Comparison of ENCODE assay signal across 18 cellular contexts in the genomic region with DNA sequence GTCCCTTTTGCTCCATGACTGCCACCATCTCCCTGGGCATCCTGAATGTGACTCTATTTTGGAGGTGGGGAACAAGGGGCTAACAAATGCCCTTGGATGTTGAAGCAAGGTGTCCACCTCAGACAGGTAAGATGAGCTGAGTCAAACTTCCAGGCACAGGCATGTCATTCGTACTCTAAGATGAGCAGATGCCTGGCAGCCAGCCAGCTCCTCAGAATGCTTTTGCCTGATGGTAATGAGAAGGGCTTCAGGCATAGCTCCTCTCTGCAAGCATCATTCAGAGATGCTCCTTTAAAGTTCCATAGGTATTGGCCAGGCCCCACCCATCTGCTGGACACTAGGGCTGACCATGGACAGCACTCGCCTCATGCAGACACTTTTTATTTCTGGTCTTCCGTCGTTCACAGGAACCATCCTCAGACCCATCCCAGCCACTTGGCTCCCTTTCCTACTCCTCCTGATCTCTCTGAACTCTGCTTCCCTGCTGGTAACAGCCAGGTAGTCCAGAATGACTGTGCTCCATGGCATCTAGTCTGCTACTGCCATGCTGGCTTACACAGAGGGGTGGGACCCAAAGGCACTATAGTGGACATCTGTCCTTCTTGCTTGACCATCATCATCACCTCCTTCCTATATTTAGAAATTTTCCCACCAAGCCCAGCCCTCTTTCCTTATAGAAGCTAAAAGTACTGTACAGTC.
"Had no signal": no experiment of that assay in that cellular context is flagged by ENCODE, and none has a peak within 500 bp of the region (broad histone marks: within the 10 kb centered on the region; RNA-seq: fewer than 3 reads in every experiment).

No MANE protein-coding gene starts in this region.

- ATAC-seq: activated CD4-positive, alpha-beta T cell treated with anti-CD3 and anti-CD28 coated beads for 36 hours; activated T-cell treated with anti-CD3 and anti-CD28 coated beads, Interleukin-2, amount 50 U/mL, for 72 hours; pancreas; psoas muscle; stimulated activated naive CD8-positive, alpha-beta T cell treated with anti-CD3 and anti-CD28 coated beads, Interleukin-15, Interleukin-2, amounts not matched to agents 100 U/mL and 50 U/mL, for 24 hours had no signal

- H3K4me3 Mint-ChIP-seq: activated B cell treated with CpG ODN at 0.5 μM for 24 hours; activated CD4-positive, alpha-beta T cell treated with anti-CD3 and anti-CD28 coated beads for 36 hours; activated naive CD4-positive, alpha-beta T cell treated with anti-CD3 and anti-CD28 coated beads for 36 hours; activated naive CD8-positive, alpha-beta T cell treated with anti-CD3 and anti-CD28 coated beads, Interleukin-2, amount 10 ng/mL, durations not matched to agents 7 days and 5 days; activated T-cell treated with anti-CD3 and anti-CD28 coated beads, Interleukin-2, amount 50 U/mL, for 72 hours; memory B cell; nephron; T-helper 1 cell treated with Interleukin-12 subunit alpha and Interleukin-12 subunit beta and Interleukin-4 antibody, amounts not matched to agents 30 μg/mL and 1 μg/mL, for 36 hours had no signal

- H3K9me3 ChIP-seq: pancreas, psoas muscle, right atrium auricular region had no signal

- H3K9me3 Mint-ChIP-seq: activated naive CD4-positive, alpha-beta T cell treated with anti-CD3 and anti-CD28 coated beads for 36 hours; activated naive CD8-positive, alpha-beta T cell treated with anti-CD3 and anti-CD28 coated beads, Interleukin-2, amount 10 ng/mL, durations not matched to agents 7 days and 5 days; activated T-cell treated with anti-CD3 and anti-CD28 coated beads, Interleukin-2, amount 50 U/mL, for 72 hours; memory B cell; T-helper 1 cell treated with Interleukin-12 subunit alpha and Interleukin-12 subunit beta and Interleukin-4 antibody, amounts not matched to agents 30 μg/mL and 1 μg/mL, for 36 hours had no signal

- H3K36me3 ChIP-seq: left ventricle myocardium inferior, pancreas, right atrium auricular region had no signal

- H3K4me1 ChIP-seq: left ventricle myocardium inferior, pancreas, psoas muscle, right atrium auricular region had no signal

- H3K27ac ChIP-seq: left ventricle myocardium inferior, pancreas, psoas muscle, right atrium auricular region had no signal

- H3K27me3 Mint-ChIP-seq: activated B cell treated with CpG ODN at 0.5 μM for 24 hours; activated CD4-positive, alpha-beta T cell treated with anti-CD3 and anti-CD28 coated beads for 36 hours; activated naive CD8-positive, alpha-beta T cell treated with anti-CD3 and anti-CD28 coated beads, Interleukin-2, amount 10 ng/mL, durations not matched to agents 7 days and 5 days had no signal

- H3K27ac Mint-ChIP-seq: activated B cell treated with CpG ODN at 0.5 μM for 24 hours; activated CD4-positive, alpha-beta T cell treated with anti-CD3 and anti-CD28 coated beads for 36 hours; activated naive CD4-positive, alpha-beta T cell treated with anti-CD3 and anti-CD28 coated beads for 36 hours; activated naive CD8-positive, alpha-beta T cell treated with anti-CD3 and anti-CD28 coated beads, Interleukin-2, amount 10 ng/mL, durations not matched to agents 7 days and 5 days; activated T-cell treated with anti-CD3 and anti-CD28 coated beads, Interleukin-2, amount 50 U/mL, for 72 hours; memory B cell; nephron; T-helper 1 cell treated with Interleukin-12 subunit alpha and Interleukin-12 subunit beta and Interleukin-4 antibody, amounts not matched to agents 30 μg/mL and 1 μg/mL, for 36 hours had no signal

- H3K4me1 Mint-ChIP-seq: activated B cell treated with CpG ODN at 0.5 μM for 24 hours; activated CD4-positive, alpha-beta T cell treated with anti-CD3 and anti-CD28 coated beads for 36 hours; activated naive CD8-positive, alpha-beta T cell treated with anti-CD3 and anti-CD28 coated beads, Interleukin-2, amount 10 ng/mL, durations not matched to agents 7 days and 5 days; memory B cell had no signal

- H3K27me3 ChIP-seq: pancreas, right atrium auricular region had no signal

- H3K4me3 ChIP-seq: left ventricle myocardium inferior, pancreas, psoas muscle, right atrium auricular region had no signal

- DNase-seq: activated B cell treated with CpG ODN at 0.5 μM for 24 hours; activated CD4-positive, alpha-beta T cell treated with anti-CD3 and anti-CD28 coated beads for 36 hours; activated CD4-positive, alpha-beta T cell treated with anti-CD3 and anti-CD28 coated beads, Interleukin-2, amount 50 U/mL, for 48 hours; activated effector memory CD4-positive, alpha-beta T cell treated with Interleukin-2 at 50 U/mL for 16 hours; activated naive CD4-positive, alpha-beta T cell treated with anti-CD3 and anti-CD28 coated beads for 36 hours; activated naive CD8-positive, alpha-beta T cell treated with anti-CD3 and anti-CD28 coated beads, Interleukin-2, amount 10 ng/mL, durations not matched to agents 7 days and 5 days; activated T-cell treated with anti-CD3 and anti-CD28 coated beads, Interleukin-2, amount 50 U/mL, for 72 hours; amniotic stem cell; foreskin fibroblast; left ventricle myocardium inferior; psoas muscle; stimulated activated CD4-positive, alpha-beta T cell treated with anti-CD3 and anti-CD28 coated beads, Interleukin-4, amount 100 ng/mL, for 24 hours; stimulated activated naive CD8-positive, alpha-beta T cell treated with anti-CD3 and anti-CD28 coated beads, Interleukin-15, Interleukin-2, amounts not matched to agents 100 U/mL and 50 U/mL, for 24 hours had no signal

- H3K36me3 Mint-ChIP-seq: activated naive CD8-positive, alpha-beta T cell treated with anti-CD3 and anti-CD28 coated beads, Interleukin-2, amount 10 ng/mL, durations not matched to agents 7 days and 5 days; memory B cell had no signal
